ENCODE assay signal across 8 cellular contexts in the genomic region with DNA sequence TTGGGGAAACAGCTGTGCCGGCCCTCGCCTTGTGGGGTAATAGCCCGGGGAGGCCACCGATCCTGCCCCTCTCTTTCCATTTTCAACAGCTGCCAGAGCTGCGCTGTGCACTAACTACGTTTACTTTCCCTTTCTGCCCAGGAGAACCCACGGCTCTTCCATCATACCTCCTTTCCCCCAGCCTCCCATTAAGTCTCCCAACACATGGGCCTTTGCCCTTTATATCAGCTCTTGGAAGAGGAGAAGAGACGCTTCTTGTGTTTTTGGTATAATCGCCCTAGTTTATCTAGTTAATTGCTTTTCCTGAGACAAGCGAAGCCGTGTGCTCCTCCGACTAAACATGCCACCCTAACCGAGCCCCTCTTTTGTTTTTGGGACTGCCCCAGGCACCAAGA. TPM values are rescaled to one million over a fixed set of nuclear protein-coding genes. Genes with fewer than 3 reads are reported as not detected.
DNase-seq lines count a peak whose midpoint lies in the region; FAIRE-seq and TF ChIP-seq lines count a peak whose summit lies in the region.

No MANE protein-coding gene starts in this region.

- intact Hi-C loops in OCI-LY7 (cut with micrococcal nuclease; ENCODE audit: unreplicated experiment): loop anchor here (5.0 to 10.0 kb wide), 3 partner anchors 313 to 610 kb away; partner anchors contain the start of genes RPL7L1 and SRF
- intact Hi-C loops in endothelial cell of umbilical vein (cut with micrococcal nuclease): loop anchor here (1.0 kb wide), 1 partner anchor 218 kb away; the partner anchor contains the start of gene BICRAL

- DNase-seq in BE2C (no peak), GM23248 (no peak), OCI-LY7 (ENCODE audit: low spot score) (no peak), endothelial cell of umbilical vein (ENCODE audit: low read depth, low spot score) (peak; percentile 72), osteoblast (ENCODE audit: insufficient read length, low spot score, missing footprints) (no peak), SIG-M5 treated with dmso at 0.1 percent for 504 hours (lab: John Stamatoyannopoulos, UW; ENCODE audit: unreplicated experiment) (no peak), EL (no peak), GM03348 (ENCODE audit: low spot score) (no peak)

- TF ChIP-seq CTCF in BE2C (IDR thresholded peaks at IDR 0.05; ENCODE audit: low read depth, low read length): no peak
- no peak for TF ChIP-seq CTCF in OCI-LY7 (conservative IDR thresholded peaks at IDR 0.05; ENCODE audit: low read length)
- no peak for TF ChIP-seq CTCF in endothelial cell of umbilical vein (IDR thresholded peaks at IDR 0.05; ENCODE audit: extremely low read depth in 1 of 2, insufficient read depth in 1 of 2, low read depth in 1 of 2, low read length in 2 of 2)
- no peak for TF ChIP-seq CTCF in osteoblast (IDR thresholded peaks at IDR 0.05; ENCODE audit: extremely low read depth, low read depth, low read length)

- WGBS in GM23248 (ENCODE audit: low coverage in 1 of 2, low lambda C conversion rate in 2 of 2, missing lambda C conversion rate in 2 of 2), 2 experiments: 1 to 2% methylated on average over 13 of the region's 13 CpGs

- H3K9me1 ChIP-seq in endothelial cell of umbilical vein (replicated peaks; ENCODE audit: control insufficient read depth, extremely low read depth, insufficient read depth, low read length): no peaks in the 10 kb centered on the region

- peaks cover 52% of the 10 kb centered on the region for H3K79me2 ChIP-seq in GM23248 (ENCODE audit: insufficient read depth)
- H3K79me2 ChIP-seq in OCI-LY7 (ENCODE audit: insufficient read depth, low read depth, low read length): peaks cover 54% of the 10 kb centered on the region
- peaks cover 49% of the 10 kb centered on the region for H3K79me2 ChIP-seq in endothelial cell of umbilical vein (ENCODE audit: control insufficient read depth, insufficient read depth, low read length)
- H3K79me2 ChIP-seq in osteoblast (ENCODE audit: insufficient read depth, low read length): peaks cover 52% of the 10 kb centered on the region

- H3K4me1 ChIP-seq in BE2C (no peaks in the 10 kb centered on the region), GM23248 (ENCODE audit: insufficient read depth) (peaks cover 14% of the 10 kb centered on the region), OCI-LY7 (ENCODE audit: insufficient read depth, low read length, poor library complexity, severe bottlenecking) (peaks cover 26% of the 10 kb centered on the region), endothelial cell of umbilical vein (ENCODE audit: control insufficient read depth, extremely low read depth, insufficient read depth, low read length) (peaks cover 16% of the 10 kb centered on the region), osteoblast (ENCODE audit: insufficient read depth, low read length) (peaks cover 8% of the 10 kb centered on the region)

- H3K27ac ChIP-seq in GM23248: peak overlapping the region; percentile 94
- H3K27ac ChIP-seq in OCI-LY7 (ENCODE audit: low read depth, low read length, poor library complexity, severe bottlenecking): peak overlapping the region; percentile 54
- peak overlapping the region; percentile 59 for H3K27ac ChIP-seq in endothelial cell of umbilical vein (ENCODE audit: insufficient read depth, low read depth, low read length)
- H3K27ac ChIP-seq in osteoblast (ENCODE audit: low read depth, low read length): peak overlapping the region; percentile 95

- POLR2A ChIA-PET in OCI-LY7 (lab: Charles Lee) (interaction anchor here (0.6 to 1.1 kb wide), 4 partner anchors 8 to 315 kb away, joined by 3 to 5 read pairs (median 3); partner anchors contain the start of gene RPL7L1), endothelial cell of umbilical vein (lab: Charles Lee) (interaction anchor here (1.0 to 1.1 kb wide), 2 partner anchors 17 to 181 kb away, joined by 3 to 13 read pairs; partner anchors contain the start of gene TBCC)

- H3K4me2 ChIP-seq in GM23248 (ENCODE audit: unreplicated experiment) (peak overlapping the region; percentile 95), OCI-LY7 (ENCODE audit: low read length) (peak overlapping the region; percentile 96), endothelial cell of umbilical vein (ENCODE audit: insufficient read depth, low read length) (peak overlapping the region; percentile 86), osteoblast (ENCODE audit: insufficient read depth, low read length) (peak overlapping the region; percentile 94)

- H3F3A ChIP-seq in GM23248 (ENCODE audit: insufficient read depth): peaks cover 15% of the 10 kb centered on the region

- TF ChIP-seq POLR2A in endothelial cell of umbilical vein (IDR thresholded peaks at IDR 0.05; ENCODE audit: low read depth, low read length): no peak

- no peaks in the 10 kb centered on the region for H3K9me2 ChIP-seq in GM23248 (ENCODE audit: insufficient read depth)
- no peaks in the 10 kb centered on the region for H3K9me2 ChIP-seq in OCI-LY7 (ENCODE audit: insufficient read depth, low read length)

- BruUV-seq in OCI-LY7 (replicated peaks; lab: Mats Ljungman, UMichigan) (no TSS peak), endothelial cell of umbilical vein (replicated peaks; lab: Mats Ljungman, UMichigan) (no TSS peak)

- CTCF ChIA-PET in OCI-LY7 (lab: Charles Lee; ENCODE audit: unreplicated experiment) (interaction anchor here (0.8 to 1.6 kb wide), 2 partner anchors 17 to 504 kb away, joined by 3 to 8 read pairs; no protein-coding TSS in a partner anchor), endothelial cell of umbilical vein (lab: Charles Lee) (interaction anchor here (0.7 to 10.5 kb wide), 7 partner anchors 11 to 350 kb away, joined by 3 to 86 read pairs (median 5); no protein-coding TSS in a partner anchor)

- peaks cover 4% of the 10 kb centered on the region; the same call in 1 of the 2 replicates for H3K36me3 ChIP-seq in BE2C
- no peaks in the 10 kb centered on the region for H3K36me3 ChIP-seq in GM23248 (ENCODE audit: low read depth)
- peaks cover 22% of the 10 kb centered on the region for H3K36me3 ChIP-seq in OCI-LY7 (ENCODE audit: insufficient read depth, low read length)
- no peaks in the 10 kb centered on the region for H3K36me3 ChIP-seq in endothelial cell of umbilical vein (ENCODE audit: control insufficient read depth in 2 of 2, extremely low read depth in 1 of 2, insufficient read depth in 2 of 2, low read length in 2 of 2)
- no peaks in the 10 kb centered on the region for H3K36me3 ChIP-seq in osteoblast (ENCODE audit: insufficient read depth, low read length)

- FAIRE-seq in endothelial cell of umbilical vein (lab: Jason Lieb, UNC): no peak

- H3K27me3 ChIP-seq in BE2C (no peaks in the 10 kb centered on the region), GM23248 (replicated peaks; ENCODE audit: insufficient read depth) (no peaks in the 10 kb centered on the region), endothelial cell of umbilical vein (ENCODE audit: control insufficient read depth in 2 of 2, insufficient read depth in 2 of 2, low read length in 2 of 2) (peaks cover 0 to 3% of the 10 kb centered on the region in 2 experiments), osteoblast (ENCODE audit: insufficient read depth, low read length) (no peaks in the 10 kb centered on the region)

- H3K9me3 ChIP-seq in BE2C (no peaks in the 10 kb centered on the region), GM23248 (ENCODE audit: low read depth) (no peaks in the 10 kb centered on the region), OCI-LY7 (ENCODE audit: low read length) (peaks cover 5% of the 10 kb centered on the region; the same call in 1 of the 2 replicates), endothelial cell of umbilical vein (replicated peaks; ENCODE audit: control insufficient read depth, insufficient read depth, low read length) (no peaks in the 10 kb centered on the region), osteoblast (ENCODE audit: low read depth, low read length) (no peaks in the 10 kb centered on the region)

- in situ Hi-C loops in GM23248 (cut with MboI): no loop called here

- dilution Hi-C loops in endothelial cell of umbilical vein (cut with MboI; ENCODE audit: extremely low pct_ligation_motif_present, low sequenced_read_pairs): no loop called here

- H2AFZ ChIP-seq in GM23248: peak overlapping the region; percentile 98
- peak overlapping the region; percentile 66 for H2AFZ ChIP-seq in OCI-LY7 (ENCODE audit: low read length)
- peak overlapping the region; percentile 88 for H2AFZ ChIP-seq in endothelial cell of umbilical vein (ENCODE audit: low read depth, low read length)
- H2AFZ ChIP-seq in osteoblast (ENCODE audit: low read length): peak overlapping the region; percentile 97

- H4K20me1 ChIP-seq in GM23248 (ENCODE audit: insufficient read depth): no peaks in the 10 kb centered on the region
- H4K20me1 ChIP-seq in OCI-LY7 (ENCODE audit: insufficient read depth, low read length): peaks cover 7% of the 10 kb centered on the region; the same call in 1 of the 2 replicates
- H4K20me1 ChIP-seq in endothelial cell of umbilical vein (replicated peaks; ENCODE audit: control insufficient read depth, extremely low read depth, insufficient read depth, low read length): peaks cover 2% of the 10 kb centered on the region
- H4K20me1 ChIP-seq in osteoblast (ENCODE audit: insufficient read depth, low read length): peaks cover 12% of the 10 kb centered on the region

- H3K4me3 ChIP-seq in BE2C (ENCODE audit: low read depth, low read length) (peak overlapping the region; percentile 96), GM23248 (peak overlapping the region; percentile 99), OCI-LY7 (ENCODE audit: low read depth, low read length, poor library complexity, severe bottlenecking) (peak overlapping the region; percentile 88), endothelial cell of umbilical vein (replicated peaks in 1 of 3; ENCODE audit: insufficient read depth in 1 of 3, low read depth in 1 of 3, low read length in 3 of 3) (peak overlapping the region; percentile 93 to 97 (median 94)), osteoblast (ENCODE audit: insufficient read depth, low read length) (peak overlapping the region; percentile 99)

- H3K9ac ChIP-seq in GM23248 (peak overlapping the region; percentile 97), endothelial cell of umbilical vein (replicated peaks; ENCODE audit: extremely low read depth, insufficient read depth, low read length) (peak overlapping the region; percentile 85)

RNA-seq across cellular contexts. Expression of gene UBR2, which starts 0.7 kb away (rescaled TPM):
- 5.0 TPM for polyA plus RNA-seq in BE2C (2012; ENCODE audit: insufficient read depth, insufficient read length, low read depth)
- total RNA-seq in GM23248 (2014; rRNA removed; shearing (Covaris generic)): 23.3 and 24.8 TPM in 2 replicates
- polyA plus RNA-seq in GM23248 (2016; fragmentation: Nextera tagmentation; extraction: Ambion mirVana): 8.0 and 8.5 TPM in 2 replicates
- total RNA-seq in OCI-LY7 (2014; rRNA removed; shearing (Covaris generic)): 16.6 and 17.1 TPM in 2 replicates
- 23.8 and 26.7 TPM in 2 replicates for total RNA-seq in OCI-LY7 (2022)
- 18.6 and 22.3 TPM in 2 replicates for total RNA-seq in endothelial cell of umbilical vein
- 6.8 and 8.0 TPM in 2 replicates for polyA plus RNA-seq in endothelial cell of umbilical vein
- polyA plus RNA-seq in endothelial cell of umbilical vein (2011; cell fraction: cytosol; rRNA removed): 6.1 and 6.3 TPM in 2 replicates
- 29.8 and 32.9 TPM in 2 replicates for polyA plus RNA-seq in endothelial cell of umbilical vein (2011; cell fraction: nucleus; rRNA removed)
- 9.7 and 12.7 TPM in 2 replicates for polyA plus RNA-seq in endothelial cell of umbilical vein (2012)
- 23.2 and 25.7 TPM in 2 replicates for polyA minus RNA-seq in endothelial cell of umbilical vein
- 11.9 TPM for polyA minus RNA-seq in endothelial cell of umbilical vein (2011; cell fraction: cytosol; rRNA and poly(A)+ RNA removed)
- polyA minus RNA-seq in endothelial cell of umbilical vein (2011; cell fraction: nucleus; rRNA and poly(A)+ RNA removed): 25.7 and 34.2 TPM in 2 replicates
- 31.5 and 32.1 TPM in 2 replicates for total RNA-seq in osteoblast
